ENCODE assay signal across 27 cellular contexts in genomic region chr7:152333134-152333533, GRCh38.
"Had no signal": no experiment of that assay in that cellular context is flagged by ENCODE, and none has a peak within 500 bp of the region (broad histone marks: within the 10 kb centered on the region; RNA-seq: fewer than 3 reads in every experiment).

No MANE protein-coding gene starts in this region.

- H3K27me3 Mint-ChIP-seq: activated B cell treated with CpG ODN at 0.5 μM for 24 hours; activated CD4-positive, alpha-beta T cell treated with anti-CD3 and anti-CD28 coated beads for 36 hours; activated naive CD8-positive, alpha-beta T cell treated with anti-CD3 and anti-CD28 coated beads for 36 hours; stimulated activated memory B cell treated with anti-CD40 and anti-IgM and Interleukin-4, amounts not matched to agents 10 μg/mL and 1 μg/mL and 100 μg/mL, for 72 hours had no signal

- H3K9me3 Mint-ChIP-seq: activated B cell treated with CpG ODN at 0.5 μM for 24 hours; activated naive CD8-positive, alpha-beta T cell treated with anti-CD3 and anti-CD28 coated beads for 36 hours; activated T-cell treated with anti-CD3 and anti-CD28 coated beads, Interleukin-2, amount 50 U/mL, for 4 hours; activated T-helper 2 cell treated with anti-CD3 and anti-CD28 coated beads, Interferon-gamma antibody, Interleukin-2, Interleukin-4, amounts not matched to agents 10 μg/mL and 5 μg/mL and 100 μg/mL, durations not matched to agents 14 hours and 24 hours and 36 hours; mesothelial cell of epicardium; stimulated activated memory B cell treated with anti-CD40 and anti-IgM and Interleukin-4, amounts not matched to agents 10 μg/mL and 1 μg/mL and 100 μg/mL, for 72 hours had no signal

- H3K27me3 ChIP-seq: foreskin keratinocyte, hepatocyte, stomach, suprapubic skin, transverse colon, uterus had no signal

- H3K27ac Mint-ChIP-seq: activated B cell treated with CpG ODN at 0.5 μM for 24 hours; activated CD4-positive, alpha-beta T cell treated with anti-CD3 and anti-CD28 coated beads for 36 hours; activated naive CD8-positive, alpha-beta T cell treated with anti-CD3 and anti-CD28 coated beads for 36 hours; activated T-helper 2 cell treated with anti-CD3 and anti-CD28 coated beads, Interferon-gamma antibody, Interleukin-2, Interleukin-4, amounts not matched to agents 10 μg/mL and 5 μg/mL and 100 μg/mL, durations not matched to agents 14 hours and 24 hours and 36 hours; mesothelial cell of epicardium; stimulated activated memory B cell treated with anti-CD40 and anti-IgM and Interleukin-4, amounts not matched to agents 10 μg/mL and 1 μg/mL and 100 μg/mL, for 72 hours had no signal

- ATAC-seq: activated CD4-positive, alpha-beta T cell treated with anti-CD3 and anti-CD28 coated beads for 36 hours; activated T-cell treated with anti-CD3 and anti-CD28 coated beads, Interleukin-2, amount 50 U/mL, for 4 hours; foreskin keratinocyte; sciatic nerve; stimulated activated memory B cell treated with anti-CD40 and anti-IgM and Interleukin-4, amounts not matched to agents 10 μg/mL and 1 μg/mL and 100 μg/mL, for 72 hours had no signal

- H3K4me3 Mint-ChIP-seq: activated B cell treated with CpG ODN at 0.5 μM for 24 hours; activated CD4-positive, alpha-beta T cell treated with anti-CD3 and anti-CD28 coated beads for 36 hours; activated naive CD8-positive, alpha-beta T cell treated with anti-CD3 and anti-CD28 coated beads for 36 hours; activated T-cell treated with anti-CD3 and anti-CD28 coated beads, Interleukin-2, amount 50 U/mL, for 4 hours; mesothelial cell of epicardium; stimulated activated memory B cell treated with anti-CD40 and anti-IgM and Interleukin-4, amounts not matched to agents 10 μg/mL and 1 μg/mL and 100 μg/mL, for 72 hours had no signal

- DNase-seq: activated B cell treated with CpG ODN at 0.5 μM for 24 hours; activated CD4-positive, alpha-beta T cell treated with anti-CD3 and anti-CD28 coated beads for 36 hours; activated CD4-positive, alpha-beta T cell treated with anti-CD3 and anti-CD28 coated beads, Interleukin-2, amount 50 U/mL, for 4 hours; activated CD8-positive, alpha-beta memory T cell treated with anti-CD3 and anti-CD28 coated beads for 24 hours; activated CD8-positive, alpha-beta memory T cell treated with anti-CD3 and anti-CD28 coated beads, Interleukin-2, amount 50 U/mL, for 4 hours; activated naive CD4-positive, alpha-beta T cell treated with Interleukin-2 at 50 U/mL for 16 hours; activated naive CD8-positive, alpha-beta T cell treated with anti-CD3 and anti-CD28 coated beads for 36 hours; activated T-cell treated with anti-CD3 and anti-CD28 coated beads, Interleukin-2, amount 50 U/mL, for 4 hours; amniotic stem cell; cerebellar nuclear complex; effector CD4-positive, alpha-beta T cell; erythroblast; foreskin keratinocyte; left ventricle myocardium inferior; nucleus accumbens; small intestine; stimulated activated CD4-positive, alpha-beta T cell treated with anti-CD3 and anti-CD28 coated beads, Interleukin-2, amount 100 ng/mL, for 24 hours; stomach; T1000; transverse colon; uterus had no signal

- H3K27ac ChIP-seq: foreskin keratinocyte, hepatocyte, left ventricle myocardium inferior, stomach, suprapubic skin, transverse colon, uterus had no signal

- H3K9me3 ChIP-seq: left ventricle myocardium inferior, stomach, suprapubic skin, transverse colon, uterus had no signal
